Comparison of ENCODE assay signal across 33 cellular contexts in the genomic region with DNA sequence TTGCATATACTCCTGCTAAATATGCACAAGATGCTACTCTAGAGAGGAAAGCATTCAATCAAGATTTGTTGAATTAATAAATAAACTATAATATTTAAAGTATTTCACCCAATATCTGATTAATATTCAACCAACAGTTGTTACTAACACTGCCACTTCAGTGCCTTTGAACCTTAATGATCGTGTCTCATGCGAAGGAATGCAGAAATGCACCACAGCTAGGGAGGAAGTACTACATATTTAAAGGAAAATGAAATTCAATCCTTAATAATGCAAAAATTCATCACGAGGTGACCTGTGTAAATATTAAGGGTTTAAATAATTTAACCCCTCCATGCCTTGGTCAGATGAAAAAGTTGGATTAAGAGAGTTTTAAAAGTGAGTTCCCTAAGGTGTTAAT.
DNase-seq lines count a peak whose midpoint lies in the region; ATAC-seq and TF ChIP-seq lines count a peak whose summit lies in the region.
"Had no signal": no experiment of that assay in that cellular context is flagged by ENCODE, and none has a peak within 500 bp of the region (broad histone marks: within the 10 kb centered on the region; RNA-seq: fewer than 3 reads in every experiment).

No MANE protein-coding gene starts in this region.

- H3K9me3 Mint-ChIP-seq in Calu3 (ENCODE audit: low read depth, unreplicated experiment): peaks cover 4% of the 10 kb centered on the region
- H3K9me3 Mint-ChIP-seq: CD4-positive, alpha-beta T cell had no signal

- H3K4me3 Mint-ChIP-seq in Calu3 (ENCODE audit: low read depth, unreplicated experiment): no peak overlapping the region
- H3K4me3 Mint-ChIP-seq: B cell; CD14-positive monocyte; CD4-positive, alpha-beta memory T cell; CD4-positive, alpha-beta T cell; CD4-positive, CD25-positive, alpha-beta regulatory T cell; CD8-positive, alpha-beta memory T cell; CD8-positive, alpha-beta T cell had no signal

- peaks cover 0 to 8% (median 0%) of the 10 kb centered on the region in 8 donors for H3K9me3 ChIP-seq in spleen
- H3K9me3 ChIP-seq: A549, BE2C, Caco-2 had no signal

- no peak for ATAC-seq in HG03280 (IDR thresholded peaks at IDR 0.05; ENCODE audit: unreplicated experiment)
- ATAC-seq: A549; CD8-positive, alpha-beta T cell had no signal

- H3K27me3 ChIP-seq in spleen (replicated peaks in 1 of 7): no peaks in the 10 kb centered on the region
- H3K27me3 ChIP-seq: BE2C; BLaER1; BLaER1 treated with 17β-estradiol and CSF1 and Interleukin-3, amounts not matched to agents 10 nM and 100 nM had no signal

- H3K27ac Mint-ChIP-seq in Calu3 (ENCODE audit: unreplicated experiment): no peak overlapping the region
- H3K27ac Mint-ChIP-seq: B cell; CD14-positive monocyte; CD4-positive, alpha-beta memory T cell; CD4-positive, alpha-beta T cell; CD4-positive, CD25-positive, alpha-beta regulatory T cell; CD8-positive, alpha-beta memory T cell; CD8-positive, alpha-beta T cell had no signal

- H3K36me3 Mint-ChIP-seq in Calu3 (ENCODE audit: insufficient read depth, unreplicated experiment): peaks cover 5% of the 10 kb centered on the region
- H3K36me3 Mint-ChIP-seq: CD14-positive monocyte; CD4-positive, alpha-beta memory T cell; CD4-positive, CD25-positive, alpha-beta regulatory T cell; CD8-positive, alpha-beta T cell had no signal

- no peak overlapping the region for H3K4me3 ChIP-seq in spleen
- H3K4me3 ChIP-seq: A549; BLaER1; BLaER1 treated with 17β-estradiol and CSF1 and Interleukin-3, amounts not matched to agents 10 nM and 100 nM had no signal

- peaks cover 20% of the 10 kb centered on the region for H3K4me1 Mint-ChIP-seq in Calu3 (ENCODE audit: low read depth, unreplicated experiment)
- H3K4me1 Mint-ChIP-seq: B cell; CD4-positive, alpha-beta memory T cell; CD4-positive, CD25-positive, alpha-beta regulatory T cell had no signal

- peak; percentile 34 for DNase-seq in Calu3
- DNase-seq in glomerular visceral epithelial cell (ENCODE audit: extremely low spot score): peak; percentile 17
- peak; percentile 76 for DNase-seq in kidney tubule cell (ENCODE audit: low spot score)
- DNase-seq in renal cortical epithelial cell (ENCODE audit: low read depth): peak; percentile 53
- no peak for DNase-seq in spleen
- DNase-seq in hypothalamus (lab: John Stamatoyannopoulos, UW): no peak
- DNase-seq in DMS53 (lab: John Stamatoyannopoulos, UW): no peak
- DNase-seq: 8988T; ACHN; AML-193; BE2C; C1 segment of cervical spinal cord; Caco-2; CD4-positive, alpha-beta memory T cell; CD4-positive, alpha-beta T cell; CD4-positive, CD25-positive, alpha-beta regulatory T cell; CD8-positive, alpha-beta memory T cell; CD8-positive, alpha-beta T cell; COR-L47; DMS 273 treated with DMSO at 0.1 percent for 48 hours; DMS153; DMS79; DMS79 treated with DMSO at 0.1 percent for 48 hours; DND-41; EL had no signal

- TF ChIP-seq POLR2A in spleen (IDR thresholded peaks at IDR 0.05): no peak

- no peaks in the 10 kb centered on the region for H3K36me3 ChIP-seq in spleen
- H3K36me3 ChIP-seq: BE2C; BLaER1; BLaER1 treated with 17β-estradiol and CSF1 and Interleukin-3, amounts not matched to agents 10 nM and 100 nM had no signal

- no peak for TF ChIP-seq CTCF in Calu3 (IDR thresholded peaks at IDR 0.05; ENCODE audit: unreplicated experiment)
- TF ChIP-seq CTCF in spleen (IDR thresholded peaks at IDR 0.05 in 8 of 11, conservative IDR thresholded peaks at IDR 0.05 in 3 of 11): no peak

- BruUV-seq in Calu3 (replicated peaks; lab: Mats Ljungman, UMichigan): no TSS peak

- H3K4me1 ChIP-seq in spleen: no peaks in the 10 kb centered on the region
- H3K4me1 ChIP-seq: A549; BE2C; BLaER1; BLaER1 treated with 17β-estradiol and CSF1 and Interleukin-3, amounts not matched to agents 10 nM and 100 nM; Caco-2 had no signal

- 61 to 73% (median 71%) methylated on average over 3 of the region's 3 CpGs for WGBS in spleen, 5 donors

- no peak overlapping the region for H3K27ac ChIP-seq in spleen
- H3K27ac ChIP-seq: 22Rv1; A549; BLaER1; BLaER1 treated with 17β-estradiol and CSF1 and Interleukin-3, amounts not matched to agents 10 nM and 100 nM; C4-2B had no signal

- intact Hi-C loops in Calu3 (cut with micrococcal nuclease; ENCODE audit: unreplicated experiment) (no loop called here), spleen (cut with DNase I; ENCODE audit: low total_unique reads) (no loop called here)

- CTCF ChIA-PET in Calu3 (lab: Charles Lee): no interaction called here

- no peaks in the 10 kb centered on the region for H3K27me3 Mint-ChIP-seq in Calu3 (ENCODE audit: unreplicated experiment)
- H3K27me3 Mint-ChIP-seq: CD4-positive, alpha-beta T cell had no signal

Comparison
In these comparisons a context has a peak if more than half of its experiments do, and no peak if none do; other contexts are left out.
1. DNase-seq: peak in Calu3 (single experiment), glomerular visceral epithelial cell (single experiment), kidney tubule cell (single experiment) and renal cortical epithelial cell (single experiment); none in spleen (single experiment), hypothalamus (0 of 51) and DMS53 (single experiment).